ENCODE assay signal across 24 cellular contexts in genomic region chr6:156544046-156544445, GRCh38.
DNase-seq lines count a peak whose midpoint lies in the region; ATAC-seq, FAIRE-seq and TF ChIP-seq lines count a peak whose summit lies in the region.
"Had no signal": no experiment of that assay in that cellular context is flagged by ENCODE, and none has a peak within 500 bp of the region (broad histone marks: within the 10 kb centered on the region; RNA-seq: fewer than 3 reads in every experiment).

No MANE protein-coding gene starts in this region.

- H3K4me3 Mint-ChIP-seq in osteocyte (ENCODE audit: unreplicated experiment), result no peak overlapping the region
- H3K4me3 Mint-ChIP-seq: B cell; CD4-positive, alpha-beta T cell; CD8-positive, alpha-beta T cell had no signal

- CTCF ChIA-PET in HepG2 (lab: Yijun Ruan, JAX; ENCODE audit: low intra/inter-chr PET ratio, low total read pairs), result no interaction called here
- CTCF ChIA-PET in K562 (lab: Yijun Ruan, JAX; ENCODE audit: low intra/inter-chr PET ratio), result no interaction called here
- CTCF ChIA-PET in PC-9 (lab: Charles Lee), result no interaction called here

- no peaks in the 10 kb centered on the region for H3K36me3 Mint-ChIP-seq in osteocyte (ENCODE audit: unreplicated experiment)
- H3K36me3 Mint-ChIP-seq: CD8-positive, alpha-beta T cell had no signal

- TF ChIP-seq RAD21 in HepG2 (CRISPR knock-in tag; IDR thresholded peaks at IDR 0.05) (no peak), K562 (CRISPR knock-in tag; conservative IDR thresholded peaks at IDR 0.05 in 1 of 2, IDR thresholded peaks at IDR 0.05 in 1 of 2) (no peak)

- TF ChIP-seq POLR2A in HepG2 (IDR thresholded peaks at IDR 0.05; ENCODE audit: insufficient read depth in 1 of 2, low read depth in 2 of 2, low read length in 2 of 2), result no peak
- TF ChIP-seq POLR2A in right lobe of liver (IDR thresholded peaks at IDR 0.05), result no peak
- TF ChIP-seq POLR2A in K562 (conservative IDR thresholded peaks at IDR 0.05), result no peak
- TF ChIP-seq POLR2A in esophagus muscularis mucosa (IDR thresholded peaks at IDR 0.05; ENCODE audit: low read depth), result no peak
- TF ChIP-seq POLR2A in erythroblast (IDR thresholded peaks at IDR 0.05; ENCODE audit: low read length), result no peak

- WGBS in HepG2 (ENCODE audit: low lambda C conversion rate), result 31% methylated on average over 7 of the region's 7 CpGs
- 66% methylated on average over 7 of the region's 7 CpGs for WGBS in right lobe of liver (ENCODE audit: insufficient coverage, low coverage, low lambda C conversion rate, missing lambda C conversion rate)
- 0% methylated on average over 7 of the region's 7 CpGs for WGBS in K562 (ENCODE audit: insufficient coverage, low coverage, missing lambda C conversion rate)
- WGBS in esophagus muscularis mucosa, result 92% methylated on average over 7 of the region's 7 CpGs

- H3K9me1 ChIP-seq in K562 (ENCODE audit: control insufficient read depth, insufficient read depth, low read length), result no peaks in the 10 kb centered on the region

- in situ Hi-C loops in HepG2 (cut with HindIII; ENCODE audit: extremely low pct_ligation_motif_present, low pct_unique_long_range_greater_than_20kb) (no loop called here), K562 (cut with MboI) (no loop called here)

- peaks cover 1% of the 10 kb centered on the region for H3K27me3 Mint-ChIP-seq in osteocyte (ENCODE audit: unreplicated experiment)
- H3K27me3 Mint-ChIP-seq: CD4-positive, alpha-beta T cell had no signal

- H3K9me3 ChIP-seq in HepG2 (ENCODE audit: low read length) (no peaks in the 10 kb centered on the region), right lobe of liver (no peaks in the 10 kb centered on the region), K562 (replicated peaks; ENCODE audit: control insufficient read depth, insufficient read depth, low read depth, low read length) (no peaks in the 10 kb centered on the region), esophagus muscularis mucosa (no peaks in the 10 kb centered on the region), PC-9 (ENCODE audit: insufficient read depth, low read depth) (no peaks in the 10 kb centered on the region)
- H3K9me3 ChIP-seq: A549; BLaER1 treated with 17β-estradiol and CSF1 and Interleukin-3, amounts not matched to agents 10 nM and 100 nM; Caco-2 had no signal

- intact Hi-C loops in HepG2 (cut with micrococcal nuclease; ENCODE audit: unreplicated experiment), result no loop called here
- intact Hi-C loops in right lobe of liver (cut with DNase I), result no loop called here
- intact Hi-C loops in K562 (cut with micrococcal nuclease), result no loop called here
- intact Hi-C loops in esophagus muscularis mucosa (cut with DNase I), result no loop called here
- intact Hi-C loops in PC-9 (cut with micrococcal nuclease; ENCODE audit: unreplicated experiment), result no loop called here

- DNase-seq in HepG2 (ENCODE audit: low spot score) (no peak), right lobe of liver (no peak), K562 (ENCODE audit: extremely low read depth in 1 of 4, low spot score in 3 of 4) (no peak), esophagus muscularis mucosa (ENCODE audit: extremely low spot score) (peak; percentile 53), osteocyte (ENCODE audit: extremely low spot score, unreplicated experiment) (peak; percentile 25), PC-9 (no peak), erythroblast (lab: John Stamatoyannopoulos, UW) (no peak)
- DNase-seq: AML-193; Caco-2; Calu3; CD4-positive, alpha-beta T cell; CD8-positive, alpha-beta T cell; DMS79 treated with DMSO at 0.1 percent for 48 hours; GF-D8 had no signal

- H3K79me2 ChIP-seq in HepG2 (ENCODE audit: insufficient read depth, low read length) (no peaks in the 10 kb centered on the region), K562 (ENCODE audit: control insufficient read depth, insufficient read depth, low read length) (no peaks in the 10 kb centered on the region), PC-9 (ENCODE audit: low read depth) (no peaks in the 10 kb centered on the region)

- POLR2A ChIA-PET in HepG2 (lab: Yijun Ruan, JAX) (no interaction called here), K562 (lab: Yijun Ruan, JAX) (no interaction called here), PC-9 (lab: Charles Lee; ENCODE audit: unreplicated experiment) (no interaction called here)

- TF ChIP-seq CTCF in HepG2 (CRISPR knock-in tag; IDR thresholded peaks at IDR 0.05) (no peak), right lobe of liver (IDR thresholded peaks at IDR 0.05) (no peak), K562 (IDR thresholded peaks at IDR 0.05 in 2 of 3, conservative IDR thresholded peaks at IDR 0.05 in 1 of 3; ENCODE audit: insufficient read depth in 2 of 3, low read depth in 1 of 3, low read length in 3 of 3) (no peak), esophagus muscularis mucosa (IDR thresholded peaks at IDR 0.05) (no peak), osteocyte (IDR thresholded peaks at IDR 0.05) (no peak), PC-9 (conservative IDR thresholded peaks at IDR 0.05) (no peak)

- no peaks in the 10 kb centered on the region for H4K20me1 ChIP-seq in HepG2 (ENCODE audit: insufficient read depth, low read length)
- no peaks in the 10 kb centered on the region for H4K20me1 ChIP-seq in K562 (replicated peaks; ENCODE audit: control insufficient read depth, insufficient read depth, low read length)
- no peaks in the 10 kb centered on the region for H4K20me1 ChIP-seq in PC-9 (ENCODE audit: insufficient read depth)
- H4K20me1 ChIP-seq: BLaER1 treated with 17β-estradiol and CSF1 and Interleukin-3, amounts not matched to agents 10 nM and 100 nM had no signal

- H3F3A ChIP-seq in PC-9 (ENCODE audit: insufficient read depth, low read depth), result no peaks in the 10 kb centered on the region

- H3K9me3 Mint-ChIP-seq in osteocyte (ENCODE audit: unreplicated experiment), result no peaks in the 10 kb centered on the region
- H3K9me3 Mint-ChIP-seq: CD4-positive, alpha-beta T cell; CD8-positive, alpha-beta T cell had no signal

- ATAC-seq in HepG2 (no peak), right lobe of liver (no peak), K562 (no peak), HG03139 (IDR thresholded peaks at IDR 0.05; ENCODE audit: unreplicated experiment) (no peak)
- ATAC-seq: A549; CD8-positive, alpha-beta T cell had no signal

- H3K4me3 ChIP-seq in HepG2 (replicated peaks in 1 of 3; ENCODE audit: insufficient read depth in 1 of 3, low read depth in 2 of 3, low read length in 3 of 3), result no peak overlapping the region
- H3K4me3 ChIP-seq in right lobe of liver, result no peak overlapping the region
- H3K4me3 ChIP-seq in K562, result no peak overlapping the region
- H3K4me3 ChIP-seq in esophagus muscularis mucosa, result no peak overlapping the region
- no peak overlapping the region for H3K4me3 ChIP-seq in PC-9
- H3K4me3 ChIP-seq: A549; BLaER1 treated with 17β-estradiol and CSF1 and Interleukin-3, amounts not matched to agents 10 nM and 100 nM had no signal

- no peak overlapping the region for H3K4me2 ChIP-seq in HepG2 (ENCODE audit: low read depth, low read length)
- no peak overlapping the region for H3K4me2 ChIP-seq in K562 (ENCODE audit: insufficient read depth, low read length)
- no peak overlapping the region for H3K4me2 ChIP-seq in PC-9
- H3K4me2 ChIP-seq: A549; BLaER1 treated with 17β-estradiol and CSF1 and Interleukin-3, amounts not matched to agents 10 nM and 100 nM had no signal

- no peaks in the 10 kb centered on the region for H3K4me1 Mint-ChIP-seq in osteocyte (ENCODE audit: unreplicated experiment)
- H3K4me1 Mint-ChIP-seq: B cell had no signal

- BruUV-seq in HepG2 (replicated peaks; lab: Mats Ljungman, UMichigan), result no TSS peak
- BruUV-seq in K562 (replicated peaks; lab: Mats Ljungman, UMichigan), result no TSS peak
- BruUV-seq in PC-9 (replicated peaks; lab: Mats Ljungman, UMichigan), result no TSS peak

- H3K27me3 ChIP-seq in HepG2 (ENCODE audit: control insufficient read depth in 1 of 2, insufficient read depth in 2 of 2, low read length in 2 of 2) (peaks cover 2 to 49% of the 10 kb centered on the region in 2 experiments; a peak in 3 of 5 replicates), right lobe of liver (no peaks in the 10 kb centered on the region), K562 (ENCODE audit: control insufficient read depth in 2 of 2, insufficient read depth in 2 of 2, low read length in 2 of 2) (peaks cover 11 to 33% of the 10 kb centered on the region in 2 experiments; a peak in 4 of 5 replicates), esophagus muscularis mucosa (no peaks in the 10 kb centered on the region), PC-9 (ENCODE audit: insufficient read depth, low read depth) (peaks cover 10% of the 10 kb centered on the region; the same call in 1 of the 2 replicates)

- FAIRE-seq in HepG2 (lab: Jason Lieb, UNC), result no peak
- no peak for FAIRE-seq in K562 (lab: Jason Lieb, UNC)
- FAIRE-seq: A549, D721Med, G401.6, GM12891, GM19239 had no signal

- TF ChIP-seq EP300 in HepG2 (IDR thresholded peaks at IDR 0.05; ENCODE audit: low read depth in 2 of 2, low read length in 2 of 2), result no peak
- TF ChIP-seq EP300 in HepG2 (CRISPR knock-in tag; IDR thresholded peaks at IDR 0.05; ENCODE audit: borderline replicate concordance), result no peak
- TF ChIP-seq EP300 in K562 (IDR thresholded peaks at IDR 0.05; ENCODE audit: low read length), result no peak
- no peak for TF ChIP-seq EP300 in esophagus muscularis mucosa (IDR thresholded peaks at IDR 0.05)

- H3K27ac ChIP-seq in HepG2 (ENCODE audit: extremely low read length, insufficient read depth, low read length), result no peak overlapping the region
- no peak overlapping the region for H3K27ac ChIP-seq in right lobe of liver
- H3K27ac ChIP-seq in K562 (ENCODE audit: extremely low read depth, low read depth, low read length), result no peak overlapping the region
- H3K27ac ChIP-seq in esophagus muscularis mucosa (replicated peaks in 1 of 4), result no peak overlapping the region
- no peak overlapping the region for H3K27ac ChIP-seq in PC-9
- H3K27ac ChIP-seq: 22Rv1; A549; BLaER1 treated with 17β-estradiol and CSF1 and Interleukin-3, amounts not matched to agents 10 nM and 100 nM; C4-2B had no signal

- no peaks in the 10 kb centered on the region for H3K9me2 ChIP-seq in PC-9 (ENCODE audit: insufficient read depth)

- H3K36me3 ChIP-seq in HepG2 (replicated peaks in 1 of 2; ENCODE audit: control insufficient read depth in 1 of 2, insufficient read depth in 2 of 2, low read length in 2 of 2) (no peaks in the 10 kb centered on the region), right lobe of liver (no peaks in the 10 kb centered on the region), K562 (ENCODE audit: control insufficient read depth, insufficient read depth, low read length) (no peaks in the 10 kb centered on the region), esophagus muscularis mucosa (no peaks in the 10 kb centered on the region), PC-9 (ENCODE audit: low read depth) (no peaks in the 10 kb centered on the region)
- H3K36me3 ChIP-seq: BLaER1 treated with 17β-estradiol and CSF1 and Interleukin-3, amounts not matched to agents 10 nM and 100 nM had no signal

- no peak overlapping the region for H3K27ac Mint-ChIP-seq in osteocyte (ENCODE audit: unreplicated experiment)
- H3K27ac Mint-ChIP-seq: B cell; CD4-positive, alpha-beta T cell; CD8-positive, alpha-beta T cell had no signal

- no peak overlapping the region for H3K9ac ChIP-seq in HepG2 (ENCODE audit: insufficient read depth, low read depth, low read length)
- no peak overlapping the region for H3K9ac ChIP-seq in K562 (ENCODE audit: insufficient read depth in 1 of 2, low read depth in 2 of 2, low read length in 2 of 2)
- H3K9ac ChIP-seq: BLaER1 treated with 17β-estradiol and CSF1 and Interleukin-3, amounts not matched to agents 10 nM and 100 nM had no signal

- H2AFZ ChIP-seq in HepG2 (ENCODE audit: low read length), result no peak overlapping the region
- no peak overlapping the region for H2AFZ ChIP-seq in K562 (ENCODE audit: low read depth, low read length)
- no peak overlapping the region for H2AFZ ChIP-seq in PC-9

- H3K4me1 ChIP-seq in HepG2 (ENCODE audit: insufficient read depth, low read length) (no peaks in the 10 kb centered on the region), right lobe of liver (no peaks in the 10 kb centered on the region), K562 (replicated peaks in 1 of 2; ENCODE audit: control insufficient read depth in 2 of 2, insufficient read depth in 2 of 2, low read length in 2 of 2) (no peaks in the 10 kb centered on the region), esophagus muscularis mucosa (no peaks in the 10 kb centered on the region), PC-9 (replicated peaks; ENCODE audit: insufficient read depth) (no peaks in the 10 kb centered on the region)
- H3K4me1 ChIP-seq: A549, Caco-2 had no signal

Comparison
In these comparisons a context has a peak if more than half of its experiments do, and no peak if none do; other contexts are left out.
1. DNase-seq: peak in esophagus muscularis mucosa (single experiment) and osteocyte (single experiment); none in HepG2 (single experiment), right lobe of liver (0 of 3), K562 (0 of 4), PC-9 (0 of 2) and erythroblast (0 of 2).
2. Of the 241 proteins assayed by ChIP-seq in both HepG2 and K562: peak only in HepG2: none; only in K562: CEBPG; in both: CEBPB; in neither: 239.